In the genomic region with DNA sequence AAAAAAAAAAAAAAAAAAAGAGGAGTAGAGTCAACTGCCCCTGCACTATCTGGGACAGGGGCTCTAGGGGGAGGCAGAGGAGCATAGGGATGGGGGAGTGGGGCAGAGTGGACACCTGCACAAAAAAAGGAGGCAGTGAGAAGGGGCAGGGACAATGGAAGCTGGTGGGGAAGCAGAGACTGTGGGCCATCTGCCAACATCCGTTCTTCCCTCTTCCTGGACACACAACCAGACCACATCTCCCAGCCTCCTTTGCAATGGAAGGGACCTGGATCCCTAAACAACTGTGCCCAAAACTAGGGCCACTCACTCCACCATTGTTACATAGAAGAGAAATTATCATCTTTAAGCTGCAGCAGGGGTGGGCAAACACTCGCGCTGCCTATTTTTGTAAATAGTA, we compare ENCODE assay signal across 11 cellular contexts.
"Had no signal": no experiment of that assay in that cellular context is flagged by ENCODE, and none has a peak within 500 bp of the region (broad histone marks: within the 10 kb centered on the region; RNA-seq: fewer than 3 reads in every experiment).

No MANE protein-coding gene starts in this region.

- H3K36me3 ChIP-seq: gastroesophageal sphincter, upper lobe of left lung had no signal

- H3K27me3 ChIP-seq: gastroesophageal sphincter, upper lobe of left lung had no signal

- H3K9me3 ChIP-seq: gastroesophageal sphincter, mucosa of descending colon, upper lobe of left lung had no signal

- ATAC-seq: gastroesophageal sphincter had no signal

- DNase-seq: activated naive CD4-positive, alpha-beta T cell treated with anti-CD3 and anti-CD28 coated beads, Interleukin-2, amount 10 ng/mL, durations not matched to agents 7 days and 5 days; activated T-cell treated with anti-CD3 and anti-CD28 coated beads, Interleukin-2, amount 50 U/mL, for 24 hours; amygdala; nephron progenitor cell; stimulated activated CD4-positive, alpha-beta T cell treated with anti-CD3 and anti-CD28 coated beads, Interleukin-4, amount 100 ng/mL, for 24 hours; stimulated activated naive CD4-positive, alpha-beta T cell treated with Interleukin-2 at 50 U/mL for 16 hours; T1000 had no signal

- H3K4me3 ChIP-seq: gastroesophageal sphincter, mucosa of descending colon, upper lobe of left lung had no signal

- H3K27ac ChIP-seq: epithelial cell of prostate, gastroesophageal sphincter, upper lobe of left lung had no signal
